ENCODE assay signal across 26 cellular contexts in genomic region chr16:54102888-54103866, GRCh38.
"Had no signal": no experiment of that assay in that cellular context is flagged by ENCODE, and none has a peak within 500 bp of the region (broad histone marks: within the 10 kb centered on the region; RNA-seq: fewer than 3 reads in every experiment).

No MANE protein-coding gene starts in this region.

- H3K4me1 ChIP-seq: Peyer's patch had no signal

- H3K36me3 ChIP-seq: brain microvascular endothelial cell, Peyer's patch, SJCRH30 had no signal

- H3K27ac Mint-ChIP-seq: activated CD4-positive, alpha-beta memory T cell treated with anti-CD3 and anti-CD28 coated beads, Interleukin-2, amount 10 ng/mL, durations not matched to agents 7 days and 5 days; activated CD4-positive, alpha-beta T cell treated with anti-CD3 and anti-CD28 coated beads for 36 hours; activated naive CD4-positive, alpha-beta T cell treated with anti-CD3 and anti-CD28 coated beads for 36 hours; activated naive CD8-positive, alpha-beta T cell treated with anti-CD3 and anti-CD28 coated beads for 36 hours; activated T-helper 17 cell treated with anti-CD3 and anti-CD28 coated beads, Interleukin-2, amount 50 U/mL, for 72 hours had no signal

- H3K9me3 Mint-ChIP-seq: activated CD4-positive, alpha-beta memory T cell treated with anti-CD3 and anti-CD28 coated beads, Interleukin-2, amount 10 ng/mL, durations not matched to agents 7 days and 5 days; activated naive CD4-positive, alpha-beta T cell treated with anti-CD3 and anti-CD28 coated beads for 36 hours; activated naive CD8-positive, alpha-beta T cell treated with anti-CD3 and anti-CD28 coated beads for 36 hours; activated T-helper 17 cell treated with anti-CD3 and anti-CD28 coated beads, Interleukin-2, amount 50 U/mL, for 72 hours had no signal

- H3K27me3 ChIP-seq: brain microvascular endothelial cell, Peyer's patch, SJCRH30 had no signal

- H3K27me3 Mint-ChIP-seq: activated CD4-positive, alpha-beta memory T cell treated with anti-CD3 and anti-CD28 coated beads, Interleukin-2, amount 10 ng/mL, durations not matched to agents 7 days and 5 days; activated CD4-positive, alpha-beta T cell treated with anti-CD3 and anti-CD28 coated beads for 36 hours; activated naive CD8-positive, alpha-beta T cell treated with anti-CD3 and anti-CD28 coated beads for 36 hours; activated T-helper 17 cell treated with anti-CD3 and anti-CD28 coated beads, Interleukin-2, amount 50 U/mL, for 72 hours had no signal

- DNase-seq: activated CD4-positive, alpha-beta memory T cell treated with anti-CD3 and anti-CD28 coated beads, Interleukin-2, amount 10 ng/mL, durations not matched to agents 7 days and 5 days; activated CD4-positive, alpha-beta T cell treated with anti-CD3 and anti-CD28 coated beads for 36 hours; activated CD4-positive, alpha-beta T cell treated with anti-CD3 and anti-CD28 coated beads, Interleukin-2, amount 50 U/mL, for 1 hour; activated gamma-delta T cell; activated naive CD4-positive, alpha-beta T cell treated with anti-CD3 and anti-CD28 coated beads for 36 hours; activated naive CD8-positive, alpha-beta T cell treated with anti-CD3 and anti-CD28 coated beads for 36 hours; activated T-cell treated with anti-CD3 and anti-CD28 coated beads for 4 hours; activated T-cell treated with anti-CD3 and anti-CD28 coated beads, Interleukin-2, amount 50 U/mL, for 48 hours; brain microvascular endothelial cell; MM.1S; NCI-H1105; NCI-H1436; NCI-H1694 treated with DMSO at 0.1 percent for 48 hours; NCI-H2029 treated with DMSO at 0.1 percent for 48 hours; NCI-H2171; NCI-H2227 treated with DMSO at 0.1 percent for 48 hours; NCI-H510A; NCI-H526 treated with DMSO at 0.1 percent for 48 hours; Peyer's patch; Right ventricle myocardium superior; SJCRH30; SK-N-SH; T-helper 1 cell had no signal

- H3K9me3 ChIP-seq: Peyer's patch, SJCRH30, SK-N-SH had no signal

- ATAC-seq: activated CD4-positive, alpha-beta T cell treated with anti-CD3 and anti-CD28 coated beads for 36 hours; activated T-helper 17 cell treated with anti-CD3 and anti-CD28 coated beads, Interleukin-2, amount 50 U/mL, for 72 hours had no signal

- H3K36me3 Mint-ChIP-seq: activated naive CD8-positive, alpha-beta T cell treated with anti-CD3 and anti-CD28 coated beads for 36 hours had no signal

- H3K27ac ChIP-seq: brain microvascular endothelial cell, Peyer's patch, RWPE1, SJCRH30, VCaP had no signal

- H3K9ac ChIP-seq: SK-N-SH had no signal

- H3K4me2 ChIP-seq: SK-N-SH had no signal

- H3K4me1 Mint-ChIP-seq: activated CD4-positive, alpha-beta memory T cell treated with anti-CD3 and anti-CD28 coated beads, Interleukin-2, amount 10 ng/mL, durations not matched to agents 7 days and 5 days; activated CD4-positive, alpha-beta T cell treated with anti-CD3 and anti-CD28 coated beads for 36 hours; activated naive CD8-positive, alpha-beta T cell treated with anti-CD3 and anti-CD28 coated beads for 36 hours; activated T-helper 17 cell treated with anti-CD3 and anti-CD28 coated beads, Interleukin-2, amount 50 U/mL, for 72 hours had no signal

- H3K4me3 Mint-ChIP-seq: activated CD4-positive, alpha-beta memory T cell treated with anti-CD3 and anti-CD28 coated beads, Interleukin-2, amount 10 ng/mL, durations not matched to agents 7 days and 5 days; activated CD4-positive, alpha-beta T cell treated with anti-CD3 and anti-CD28 coated beads for 36 hours; activated naive CD4-positive, alpha-beta T cell treated with anti-CD3 and anti-CD28 coated beads for 36 hours; activated naive CD8-positive, alpha-beta T cell treated with anti-CD3 and anti-CD28 coated beads for 36 hours; activated T-helper 17 cell treated with anti-CD3 and anti-CD28 coated beads, Interleukin-2, amount 50 U/mL, for 72 hours had no signal

- H3K4me3 ChIP-seq: Peyer's patch, SJCRH30 had no signal
